Comparison of ENCODE assay signal across 13 cellular contexts in genomic region chr13:79485451-79485850, GRCh38. TPM values are rescaled to one million over a fixed set of nuclear protein-coding genes. Genes with fewer than 3 reads are reported as not detected.
DNase-seq lines count a peak whose midpoint lies in the region; ATAC-seq, FAIRE-seq and TF ChIP-seq lines count a peak whose summit lies in the region.
"Had no signal": no experiment of that assay in that cellular context is flagged by ENCODE, and none has a peak within 500 bp of the region (broad histone marks: within the 10 kb centered on the region; RNA-seq: fewer than 3 reads in every experiment).

No MANE protein-coding gene starts in this region.

- peak overlapping the region; percentile 91 for H3K4me3 Mint-ChIP-seq in T-helper 2 cell treated with Interferon-gamma antibody and Interleukin-4, amounts not matched to agents 5 μg/mL and 100 μg/mL, for 36 hours
- H3K4me3 Mint-ChIP-seq in chondrocyte (ENCODE audit: unreplicated experiment): peak overlapping the region; percentile 14
- H3K4me3 Mint-ChIP-seq in osteocyte (ENCODE audit: unreplicated experiment): no peak overlapping the region

- H3K27me3 ChIP-seq in HL-60 (ENCODE audit: insufficient read depth, poor library complexity, severe bottlenecking): peaks cover 5% of the 10 kb centered on the region
- H3K27me3 ChIP-seq: esophagus muscularis mucosa, uterus had no signal

- H3K27ac ChIP-seq in HL-60 (replicated peaks): peak overlapping the region; percentile 26
- H3K27ac ChIP-seq: esophagus muscularis mucosa, uterus had no signal

- peak overlapping the region; percentile 91 for H3K27ac Mint-ChIP-seq in T-helper 2 cell treated with Interferon-gamma antibody and Interleukin-4, amounts not matched to agents 5 μg/mL and 100 μg/mL, for 36 hours
- H3K27ac Mint-ChIP-seq in chondrocyte (ENCODE audit: unreplicated experiment) (peak overlapping the region; percentile 91), osteocyte (ENCODE audit: unreplicated experiment) (peak overlapping the region; percentile 72)

- H3K27me3 Mint-ChIP-seq in T-helper 2 cell treated with Interferon-gamma antibody and Interleukin-4, amounts not matched to agents 5 μg/mL and 100 μg/mL, for 36 hours (ENCODE audit: low read depth): peaks cover 3% of the 10 kb centered on the region
- H3K27me3 Mint-ChIP-seq in chondrocyte (ENCODE audit: low read depth): no peaks in the 10 kb centered on the region
- H3K27me3 Mint-ChIP-seq in osteocyte (ENCODE audit: unreplicated experiment): no peaks in the 10 kb centered on the region

- peaks cover 62% of the 10 kb centered on the region for H3K36me3 Mint-ChIP-seq in T-helper 2 cell treated with Interferon-gamma antibody and Interleukin-4, amounts not matched to agents 5 μg/mL and 100 μg/mL, for 36 hours (ENCODE audit: low read depth)
- H3K36me3 Mint-ChIP-seq in chondrocyte (ENCODE audit: low read depth) (no peaks in the 10 kb centered on the region), osteocyte (ENCODE audit: unreplicated experiment) (no peaks in the 10 kb centered on the region)

- DNase-seq in T-helper 2 cell treated with Interferon-gamma antibody and Interleukin-4, amounts not matched to agents 5 μg/mL and 100 μg/mL, for 36 hours (ENCODE audit: low spot score): no peak
- DNase-seq in T-helper 2 cell (no peak), HL-60 (ENCODE audit: low read depth in 1 of 2, low spot score in 1 of 2) (no peak), chondrocyte (ENCODE audit: low spot score) (no peak), osteocyte (ENCODE audit: extremely low spot score, unreplicated experiment) (no peak), NCI-H146 treated with DMSO at 0.1 percent for 48 hours (lab: John Stamatoyannopoulos, UW; ENCODE audit: unreplicated experiment) (no peak), urothelium cell line (ENCODE audit: low spot score) (no peak)
- DNase-seq: caudate nucleus; naive thymus-derived CD4-positive, alpha-beta T cell; T1000; uterus had no signal

- ATAC-seq in GM18870 (IDR thresholded peaks at IDR 0.05; ENCODE audit: unreplicated experiment): no peak
- ATAC-seq: naive thymus-derived CD4-positive, alpha-beta T cell had no signal

- H3K4me1 Mint-ChIP-seq in T-helper 2 cell treated with Interferon-gamma antibody and Interleukin-4, amounts not matched to agents 5 μg/mL and 100 μg/mL, for 36 hours (ENCODE audit: low read depth): peaks cover 70% of the 10 kb centered on the region
- H3K4me1 Mint-ChIP-seq in chondrocyte (ENCODE audit: low read depth): peaks cover 56% of the 10 kb centered on the region
- H3K4me1 Mint-ChIP-seq in osteocyte (ENCODE audit: unreplicated experiment): peaks cover 32% of the 10 kb centered on the region

- TF ChIP-seq CTCF in HL-60 (IDR thresholded peaks at IDR 0.05; ENCODE audit: insufficient read depth, low read length): no peak
- no peak for TF ChIP-seq CTCF in chondrocyte (IDR thresholded peaks at IDR 0.05)
- no peak for TF ChIP-seq CTCF in osteocyte (IDR thresholded peaks at IDR 0.05)

- FAIRE-seq in urothelium cell line (lab: Jason Lieb, UNC): no peak

- H3K9me3 Mint-ChIP-seq in T-helper 2 cell treated with Interferon-gamma antibody and Interleukin-4, amounts not matched to agents 5 μg/mL and 100 μg/mL, for 36 hours: no peaks in the 10 kb centered on the region
- H3K9me3 Mint-ChIP-seq in chondrocyte (ENCODE audit: low read depth) (no peaks in the 10 kb centered on the region), osteocyte (ENCODE audit: unreplicated experiment) (no peaks in the 10 kb centered on the region)

- H3K4me3 ChIP-seq in HL-60 (replicated peaks; ENCODE audit: insufficient read depth, low read length): no peak overlapping the region
- H3K4me3 ChIP-seq: esophagus muscularis mucosa, uterus had no signal

RNA-seq across cellular contexts. Expression of gene NDFIP2, which starts 4.5 kb away (rescaled TPM):
- 29.3 to 34.5 TPM (median 33.9 TPM) in 3 replicates for total RNA-seq in chondrocyte
- 30.0 and 30.6 TPM in 2 replicates for total RNA-seq in osteocyte
